In genomic region chr3:9395570-9396300, GRCh38 we compare ENCODE assay signal across 8 cellular contexts. TPM values are rescaled to one million over a fixed set of nuclear protein-coding genes. Genes with fewer than 3 reads are reported as not detected.
DNase-seq lines count a peak whose midpoint lies in the region; ATAC-seq and TF ChIP-seq lines count a peak whose summit lies in the region.

No MANE protein-coding gene starts in this region.

- 18% methylated on average over 8 of the region's 15 CpGs for WGBS in right lobe of liver (ENCODE audit: insufficient coverage, low coverage, low lambda C conversion rate, missing lambda C conversion rate)

- no peak for TF ChIP-seq POLR2A in right lobe of liver (IDR thresholded peaks at IDR 0.05)

- peaks cover 72% of the 10 kb centered on the region for H3K4me1 Mint-ChIP-seq in activated T-cell treated with anti-CD3 and anti-CD28 coated beads, Interleukin-2, amount 50 U/mL, for 72 hours (ENCODE audit: low read depth)
- peaks cover 36% of the 10 kb centered on the region for H3K4me1 Mint-ChIP-seq in type B pancreatic cell (ENCODE audit: unreplicated experiment)

- peak overlapping the region; percentile 60 to 86 (median 84) for H3K4me3 ChIP-seq in right lobe of liver

- H3K4me1 ChIP-seq in right lobe of liver = peaks cover 0 to 40% (median 19%) of the 10 kb centered on the region in 4 donors

- peak overlapping the region; percentile 91 to 97 for H3K4me3 Mint-ChIP-seq in activated T-cell treated with anti-CD3 and anti-CD28 coated beads, Interleukin-2, amount 50 U/mL, for 72 hours
- peak overlapping the region; percentile 96 for H3K4me3 Mint-ChIP-seq in type B pancreatic cell

- H3K9me3 Mint-ChIP-seq in activated T-cell treated with anti-CD3 and anti-CD28 coated beads, Interleukin-2, amount 50 U/mL, for 72 hours = no peaks in the 10 kb centered on the region
- H3K9me3 Mint-ChIP-seq in type B pancreatic cell = no peaks in the 10 kb centered on the region

- intact Hi-C loops in right lobe of liver (cut with DNase I) = no loop called here

- ATAC-seq in activated T-cell treated with anti-CD3 and anti-CD28 coated beads, Interleukin-2, amount 50 U/mL, for 72 hours (replicated peaks in 1 of 2) = no peak
- ATAC-seq in right lobe of liver = no peak
- no peak for ATAC-seq in HG03139 (IDR thresholded peaks at IDR 0.05; ENCODE audit: unreplicated experiment)
- no peak for ATAC-seq in GM18861 (IDR thresholded peaks at IDR 0.05; ENCODE audit: unreplicated experiment)

- no peaks in the 10 kb centered on the region for H3K27me3 Mint-ChIP-seq in activated T-cell treated with anti-CD3 and anti-CD28 coated beads, Interleukin-2, amount 50 U/mL, for 72 hours (ENCODE audit: low read depth)
- no peaks in the 10 kb centered on the region for H3K27me3 Mint-ChIP-seq in type B pancreatic cell

- H3K36me3 ChIP-seq in right lobe of liver = peaks cover 5 to 16% (median 8%) of the 10 kb centered on the region in 4 donors

- no peaks in the 10 kb centered on the region for H3K27me3 ChIP-seq in right lobe of liver

- TF ChIP-seq CTCF in right lobe of liver (IDR thresholded peaks at IDR 0.05) = no peak
- TF ChIP-seq CTCF in type B pancreatic cell (conservative IDR thresholded peaks at IDR 0.05) = no peak

- DNase-seq in activated T-cell treated with anti-CD3 and anti-CD28 coated beads, Interleukin-2, amount 50 U/mL, for 72 hours = no peak
- DNase-seq in activated T-cell treated with anti-CD3 and anti-CD28 coated beads, Interleukin-2, amount 50 U/mL, for 48 hours = no peak
- DNase-seq in astrocyte of the hippocampus (ENCODE audit: low read depth, low spot score) (peak; percentile 19), right lobe of liver (no peak), type B pancreatic cell (ENCODE audit: extremely low spot score, unreplicated experiment) (no peak), NCI-H446 treated with DMSO at 0.1 percent for 48 hours (lab: John Stamatoyannopoulos, UW) (no peak)

- peak overlapping the region; percentile 90 to 94 (median 91) for H3K27ac ChIP-seq in right lobe of liver

- H3K36me3 Mint-ChIP-seq in activated T-cell treated with anti-CD3 and anti-CD28 coated beads, Interleukin-2, amount 50 U/mL, for 72 hours (ENCODE audit: insufficient read depth in 2 of 2) = peaks cover 27 to 52% of the 10 kb centered on the region in 2 donors
- peaks cover 18% of the 10 kb centered on the region for H3K36me3 Mint-ChIP-seq in type B pancreatic cell

- peak overlapping the region; percentile 93 for H3K27ac Mint-ChIP-seq in activated T-cell treated with anti-CD3 and anti-CD28 coated beads, Interleukin-2, amount 50 U/mL, for 72 hours
- peak overlapping the region; percentile 99 for H3K27ac Mint-ChIP-seq in type B pancreatic cell

- no peaks in the 10 kb centered on the region for H3K9me3 ChIP-seq in right lobe of liver

RNA-seq across cellular contexts. Expression of gene SETD5, which starts 1.7 kb away (rescaled TPM):
- 100 to 1,000 TPM; 158 to 173 TPM for total RNA-seq in activated T-cell treated with anti-CD3 and anti-CD28 coated beads, Interleukin-2, amount 50 U/mL, for 72 hours
- total RNA-seq in right lobe of liver = 10 to 100 TPM; 38.7 to 71.4 (median 52.3) TPM
- total RNA-seq in type B pancreatic cell (ENCODE audit: low replicate concordance) = 153 and 192 TPM in 2 replicates

RNA-seq across cellular contexts. Expression of gene THUMPD3, which starts 32.9 kb away (rescaled TPM):
- 10 to 100 TPM; 56.0 to 65.5 TPM for total RNA-seq in activated T-cell treated with anti-CD3 and anti-CD28 coated beads, Interleukin-2, amount 50 U/mL, for 72 hours
- total RNA-seq in right lobe of liver (10 to 100 TPM; 19.0 to 23.4 (median 21.2) TPM), type B pancreatic cell (ENCODE audit: low replicate concordance) (56.8 and 59.2 TPM in 2 replicates)
